23 cellular contexts compared by ENCODE assay signal in genomic region chr16:49653577-49653976, GRCh38.
DNase-seq lines count a peak whose midpoint lies in the region; ATAC-seq, FAIRE-seq and TF ChIP-seq lines count a peak whose summit lies in the region.
"Had no signal": no experiment of that assay in that cellular context is flagged by ENCODE, and none has a peak within 500 bp of the region (broad histone marks: within the 10 kb centered on the region; RNA-seq: fewer than 3 reads in every experiment).

No MANE protein-coding gene starts in this region.

- peaks cover 7% of the 10 kb centered on the region for H3K27me3 Mint-ChIP-seq in neural progenitor cell (ENCODE audit: insufficient read depth, low read depth)

- peak overlapping the region; percentile 43 for H3K4me3 Mint-ChIP-seq in neural progenitor cell

- H3K79me2 ChIP-seq in K562 (ENCODE audit: control insufficient read depth, insufficient read depth, low read length) (no peaks in the 10 kb centered on the region), neural progenitor cell (ENCODE audit: low read depth) (peaks cover 4% of the 10 kb centered on the region), smooth muscle cell (ENCODE audit: low read depth) (no peaks in the 10 kb centered on the region)

- WGBS in A549 (ENCODE audit: missing lambda C conversion rate) = 64% methylated on average over 1 of the region's 1 CpG
- 0% methylated on average over 1 of the region's 1 CpG for WGBS in K562 (ENCODE audit: insufficient coverage, low coverage, missing lambda C conversion rate)
- WGBS in smooth muscle cell (ENCODE audit: low lambda C conversion rate) = 91% methylated on average over 1 of the region's 1 CpG

- no peak overlapping the region for H3K9ac ChIP-seq in K562 (ENCODE audit: insufficient read depth in 1 of 2, low read depth in 2 of 2, low read length in 2 of 2)
- no peak overlapping the region for H3K9ac ChIP-seq in neural progenitor cell
- no peak overlapping the region for H3K9ac ChIP-seq in smooth muscle cell (ENCODE audit: low read depth)

- peaks cover 8% of the 10 kb centered on the region for H3K9me3 Mint-ChIP-seq in neural progenitor cell

- H4K20me1 ChIP-seq in K562 (replicated peaks; ENCODE audit: control insufficient read depth, insufficient read depth, low read length) (no peaks in the 10 kb centered on the region), neural progenitor cell (ENCODE audit: low read depth) (peaks cover 8% of the 10 kb centered on the region), smooth muscle cell (ENCODE audit: low read depth) (no peaks in the 10 kb centered on the region)

- H3K27ac ChIP-seq in A549 (no peak overlapping the region), K562 (ENCODE audit: extremely low read depth, low read depth, low read length) (no peak overlapping the region), neural progenitor cell (no peak overlapping the region), smooth muscle cell (ENCODE audit: low read depth) (no peak overlapping the region)
- H3K27ac ChIP-seq: SJSA1 had no signal

- TF ChIP-seq POLR2A in A549 (IDR thresholded peaks at IDR 0.05; ENCODE audit: low read length) (no peak), K562 (conservative IDR thresholded peaks at IDR 0.05) (no peak)

- intact Hi-C loops in K562 (cut with micrococcal nuclease) = no loop called here

- DNase-seq in A549 (ENCODE audit: low read depth in 1 of 2, low spot score in 1 of 2) (no peak), AG08395 (ENCODE audit: low spot score) (peak; percentile 20), K562 (ENCODE audit: extremely low read depth in 1 of 4, low spot score in 3 of 4) (no peak), neural progenitor cell (ENCODE audit: low spot score) (no peak), smooth muscle cell (lab: John Stamatoyannopoulos, UW; ENCODE audit: unreplicated experiment) (no peak), NCI-H1417 (lab: John Stamatoyannopoulos, UW) (no peak), SIG-M5 treated with dmso at 0.1 percent for 504 hours (lab: John Stamatoyannopoulos, UW; ENCODE audit: unreplicated experiment) (no peak)
- DNase-seq: BE2C, Calu3, Karpas-422, MV-4-11, NCI-H1105, NCI-H146, NCI-H1930, NCI-H2107, NCI-H446, NCI-H524 treated with DMSO at 0.1 percent for 48 hours, NCI-H774, PC-3 had no signal

- H3K9me3 ChIP-seq in A549 (peaks cover 7% of the 10 kb centered on the region; the same call in 1 of the 3 replicates), K562 (replicated peaks; ENCODE audit: control insufficient read depth, insufficient read depth, low read depth, low read length) (no peaks in the 10 kb centered on the region), neural progenitor cell (ENCODE audit: low read depth) (no peaks in the 10 kb centered on the region), smooth muscle cell (replicated peaks; ENCODE audit: low read depth) (no peaks in the 10 kb centered on the region)
- H3K9me3 ChIP-seq: BE2C had no signal

- FAIRE-seq in A549 (lab: Jason Lieb, UNC) (no peak), K562 (lab: Jason Lieb, UNC) (no peak)
- FAIRE-seq: GM18507, H54 had no signal

- peaks cover 12% of the 10 kb centered on the region for H3K36me3 Mint-ChIP-seq in neural progenitor cell

- H3K4me1 ChIP-seq in A549 (no peaks in the 10 kb centered on the region), K562 (replicated peaks in 1 of 2; ENCODE audit: control insufficient read depth in 2 of 2, insufficient read depth in 2 of 2, low read length in 2 of 2) (no peaks in the 10 kb centered on the region), neural progenitor cell (no peaks in the 10 kb centered on the region), smooth muscle cell (ENCODE audit: low read depth) (no peaks in the 10 kb centered on the region)
- H3K4me1 ChIP-seq: SJSA1 had no signal

- no peak overlapping the region for H3K27ac Mint-ChIP-seq in neural progenitor cell

- BruUV-seq in K562 (replicated peaks; lab: Mats Ljungman, UMichigan) = no TSS peak

- in situ Hi-C loops in K562 (cut with MboI) = no loop called here

- H3K36me3 ChIP-seq in K562 (ENCODE audit: control insufficient read depth, insufficient read depth, low read length) (no peaks in the 10 kb centered on the region), neural progenitor cell (no peaks in the 10 kb centered on the region), smooth muscle cell (ENCODE audit: low read depth) (no peaks in the 10 kb centered on the region)
- H3K36me3 ChIP-seq: BE2C, SJSA1 had no signal

- H3K27me3 ChIP-seq in K562 (ENCODE audit: control insufficient read depth in 2 of 2, insufficient read depth in 2 of 2, low read length in 2 of 2) (peaks cover 4 to 40% of the 10 kb centered on the region in 2 experiments; a peak in 3 of 5 replicates), neural progenitor cell (no peaks in the 10 kb centered on the region), smooth muscle cell (ENCODE audit: low read depth) (no peaks in the 10 kb centered on the region)
- H3K27me3 ChIP-seq: BE2C, SJSA1 had no signal

- H3K4me3 ChIP-seq in A549 (no peak overlapping the region), K562 (no peak overlapping the region), neural progenitor cell (no peak overlapping the region), smooth muscle cell (no peak overlapping the region)
- H3K4me3 ChIP-seq: SJSA1 had no signal

- no peak for TF ChIP-seq CTCF in A549 (IDR thresholded peaks at IDR 0.05)
- TF ChIP-seq CTCF in K562 (IDR thresholded peaks at IDR 0.05 in 2 of 3, conservative IDR thresholded peaks at IDR 0.05 in 1 of 3; ENCODE audit: insufficient read depth in 2 of 3, low read depth in 1 of 3, low read length in 3 of 3) = no peak
- no peak for TF ChIP-seq CTCF in neural progenitor cell (IDR thresholded peaks at IDR 0.05)
- TF ChIP-seq CTCF in smooth muscle cell (IDR thresholded peaks at IDR 0.05; ENCODE audit: borderline replicate concordance, insufficient read depth, poor library complexity, severe bottlenecking) = no peak

- H3K4me1 Mint-ChIP-seq in neural progenitor cell = peaks cover 40% of the 10 kb centered on the region

- ATAC-seq in A549 (no peak), K562 (no peak)
- ATAC-seq: PC-3, Right ventricle myocardium inferior had no signal

- H3K4me2 ChIP-seq in A549 = no peak overlapping the region
- H3K4me2 ChIP-seq in K562 (ENCODE audit: insufficient read depth, low read length) = no peak overlapping the region
- H3K4me2 ChIP-seq in neural progenitor cell = no peak overlapping the region
- H3K4me2 ChIP-seq in smooth muscle cell = no peak overlapping the region

- CTCF ChIA-PET in A549 (lab: Yijun Ruan, JAX) = interaction anchor here (0.6 to 1.6 kb wide), 3 partner anchors 15 to 1023 kb away, joined by 3 to 4 read pairs (median 3); no protein-coding TSS in a partner anchor
- CTCF ChIA-PET in K562 (lab: Yijun Ruan, JAX; ENCODE audit: low intra/inter-chr PET ratio) = no interaction called here

- H3K9me1 ChIP-seq in K562 (ENCODE audit: control insufficient read depth, insufficient read depth, low read length) = no peaks in the 10 kb centered on the region

- POLR2A ChIA-PET in A549 (lab: Yijun Ruan, JAX) = no interaction called here
- POLR2A ChIA-PET in K562 (lab: Yijun Ruan, JAX) = interaction anchor here (0.6 kb wide), 1 partner anchor 59 kb away, joined by 3 read pairs; no protein-coding TSS in a partner anchor

- no peak overlapping the region for H2AFZ ChIP-seq in K562 (ENCODE audit: low read depth, low read length)
- no peak overlapping the region for H2AFZ ChIP-seq in neural progenitor cell (replicated peaks)
- no peak overlapping the region for H2AFZ ChIP-seq in smooth muscle cell (ENCODE audit: low read depth)

- TF ChIP-seq RAD21 in A549 (conservative IDR thresholded peaks at IDR 0.05 in 1 of 2, IDR thresholded peaks at IDR 0.05 in 1 of 2) (no peak), K562 (CRISPR knock-in tag; conservative IDR thresholded peaks at IDR 0.05 in 1 of 2, IDR thresholded peaks at IDR 0.05 in 1 of 2) (no peak)

- H3F3A ChIP-seq in neural progenitor cell (ENCODE audit: low read depth) = no peaks in the 10 kb centered on the region
- no peaks in the 10 kb centered on the region for H3F3A ChIP-seq in smooth muscle cell (ENCODE audit: low read depth)

- no peak for TF ChIP-seq EP300 in A549 (IDR thresholded peaks at IDR 0.05)
- TF ChIP-seq EP300 in K562 (IDR thresholded peaks at IDR 0.05; ENCODE audit: low read length) = no peak

TF ChIP-seq in A549, 52 proteins besides CTCF, POLR2A, EP300 and RAD21:
- TF ChIP-seq ZSCAN20 (CRISPR knock-in tag; IDR thresholded peaks at IDR 0.05) (no peak), HEYL (CRISPR knock-in tag; IDR thresholded peaks at IDR 0.05) (no peak), ZFP36 (IDR thresholded peaks at IDR 0.05; ENCODE audit: borderline replicate concordance, partially characterized antibody) (peak; percentile 44)

TF ChIP-seq in K562, 482 proteins besides CTCF, POLR2A, EP300 and RAD21 (continues in another document):
- TF ChIP-seq ZNF253 (CRISPR knock-in tag; conservative IDR thresholded peaks at IDR 0.05) (no peak), ZFP36 (IDR thresholded peaks at IDR 0.05; ENCODE audit: low read depth, low read length, partially characterized antibody) (peak; percentile 88), ZNF444 (CRISPR knock-in tag; IDR thresholded peaks at IDR 0.05) (no peak), CREB3L1 (IDR thresholded peaks at IDR 0.05; ENCODE audit: borderline replicate concordance, low read depth) (no peak), RBM25 (IDR thresholded peaks at IDR 0.05; ENCODE audit: low read depth, low read length, severe bottlenecking) (peak; percentile 29), SRSF9 (IDR thresholded peaks at IDR 0.05; ENCODE audit: borderline replicate concordance, low read depth, low read length) (no peak), FOXK1 (CRISPR knock-in tag; IDR thresholded peaks at IDR 0.05; ENCODE audit: borderline replicate concordance) (no peak), KDM1A (IDR thresholded peaks at IDR 0.05) (no peak), BRD4 (IDR thresholded peaks at IDR 0.05) (no peak), TARDBP (IDR thresholded peaks at IDR 0.05) (no peak)
- TF ChIP-seq, protein P1, sequence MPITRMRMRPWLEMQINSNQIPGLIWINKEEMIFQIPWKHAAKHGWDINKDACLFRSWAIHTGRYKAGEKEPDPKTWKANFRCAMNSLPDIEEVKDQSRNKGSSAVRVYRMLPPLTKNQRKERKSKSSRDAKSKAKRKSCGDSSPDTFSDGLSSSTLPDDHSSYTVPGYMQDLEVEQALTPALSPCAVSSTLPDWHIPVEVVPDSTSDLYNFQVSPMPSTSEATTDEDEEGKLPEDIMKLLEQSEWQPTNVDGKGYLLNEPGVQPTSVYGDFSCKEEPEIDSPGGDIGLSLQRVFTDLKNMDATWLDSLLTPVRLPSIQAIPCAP (CRISPR knock-in tag; IDR thresholded peaks at IDR 0.05; ENCODE audit: borderline replicate concordance) = no peak

Comparison
In these comparisons a context has a peak if more than half of its experiments do, and no peak if none do; other contexts are left out.
1. Of the 35 proteins assayed by ChIP-seq in both K562 and A549: peak only in K562: none; only in A549: none; in both: ZFP36; in neither: 34.